25 cellular contexts compared by ENCODE assay signal in genomic region chr10:47144525-47144924, GRCh38.
"Had no signal": no experiment of that assay in that cellular context is flagged by ENCODE, and none has a peak within 500 bp of the region (broad histone marks: within the 10 kb centered on the region; RNA-seq: fewer than 3 reads in every experiment).

No MANE protein-coding gene starts in this region.

- H3K27me3 ChIP-seq: brain microvascular endothelial cell, neural progenitor cell, right atrium auricular region, tibial artery, upper lobe of right lung had no signal

- H3K4me3 Mint-ChIP-seq: activated B cell treated with CpG ODN at 0.5 μM for 24 hours; activated naive CD4-positive, alpha-beta T cell treated with anti-CD3 and anti-CD28 coated beads, Interleukin-2, amount 50 U/mL, for 24 hours; activated T-helper 17 cell treated with anti-CD3 and anti-CD28 coated beads, Interleukin-2, amount 50 U/mL, for 72 hours; mesothelial cell of epicardium; naive B cell; neural progenitor cell; T-helper 2 cell treated with Interferon-gamma antibody and Interleukin-4, amounts not matched to agents 5 μg/mL and 100 μg/mL, for 36 hours had no signal

- H3K36me3 Mint-ChIP-seq: activated naive CD4-positive, alpha-beta T cell treated with anti-CD3 and anti-CD28 coated beads, Interleukin-2, amount 50 U/mL, for 24 hours; mesothelial cell of epicardium; naive B cell; neural progenitor cell had no signal

- H3K27ac Mint-ChIP-seq: activated B cell treated with CpG ODN at 0.5 μM for 24 hours; activated naive CD4-positive, alpha-beta T cell treated with anti-CD3 and anti-CD28 coated beads, Interleukin-2, amount 50 U/mL, for 24 hours; activated T-helper 17 cell treated with anti-CD3 and anti-CD28 coated beads, Interleukin-2, amount 50 U/mL, for 72 hours; mesothelial cell of epicardium; naive B cell; neural progenitor cell; T-helper 2 cell treated with Interferon-gamma antibody and Interleukin-4, amounts not matched to agents 5 μg/mL and 100 μg/mL, for 36 hours had no signal

- H3K36me3 ChIP-seq: neural progenitor cell, right atrium auricular region, tibial artery, upper lobe of right lung had no signal

- H3K4me1 ChIP-seq: neural progenitor cell, right atrium auricular region, tibial artery, upper lobe of right lung had no signal

- H3K27me3 Mint-ChIP-seq: activated naive CD4-positive, alpha-beta T cell treated with anti-CD3 and anti-CD28 coated beads, Interleukin-2, amount 50 U/mL, for 24 hours; activated T-helper 17 cell treated with anti-CD3 and anti-CD28 coated beads, Interleukin-2, amount 50 U/mL, for 72 hours had no signal

- H3K4me1 Mint-ChIP-seq: activated B cell treated with CpG ODN at 0.5 μM for 24 hours; activated naive CD4-positive, alpha-beta T cell treated with anti-CD3 and anti-CD28 coated beads, Interleukin-2, amount 50 U/mL, for 24 hours; activated T-helper 17 cell treated with anti-CD3 and anti-CD28 coated beads, Interleukin-2, amount 50 U/mL, for 72 hours; naive B cell had no signal

- H3K9me3 Mint-ChIP-seq: activated B cell treated with CpG ODN at 0.5 μM for 24 hours; activated naive CD4-positive, alpha-beta T cell treated with anti-CD3 and anti-CD28 coated beads, Interleukin-2, amount 50 U/mL, for 24 hours; mesothelial cell of epicardium; neural progenitor cell; T-helper 2 cell treated with Interferon-gamma antibody and Interleukin-4, amounts not matched to agents 5 μg/mL and 100 μg/mL, for 36 hours had no signal

- H3K27ac ChIP-seq: brain microvascular endothelial cell, coronary artery, dorsolateral prefrontal cortex, neural progenitor cell, right atrium auricular region, tibial artery, upper lobe of right lung had no signal

- H3K4me3 ChIP-seq: coronary artery, dorsolateral prefrontal cortex, neural progenitor cell, right atrium auricular region, tibial artery, upper lobe of right lung had no signal

- ATAC-seq: upper lobe of right lung had no signal

- DNase-seq: activated B cell treated with CpG ODN at 0.5 μM for 24 hours; activated CD8-positive, alpha-beta memory T cell treated with anti-CD3 and anti-CD28 coated beads for 24 hours; activated CD8-positive, alpha-beta memory T cell treated with anti-CD3 and anti-CD28 coated beads, Interleukin-2, amount 50 U/mL, for 4 hours; activated gamma-delta T cell treated with Interleukin-2 at 50 U/mL for 16 hours; activated T-cell treated with anti-CD3 and anti-CD28 coated beads, Interleukin-2, amount 50 U/mL, for 1 hour; brain microvascular endothelial cell; dorsolateral prefrontal cortex; effector memory CD4-positive, alpha-beta T cell; islet precursor cell; mammary epithelial cell; naive B cell; stimulated activated CD4-positive, alpha-beta T cell treated with anti-CD3 and anti-CD28 coated beads, Interleukin-15, amount 100 ng/mL, for 24 hours; stimulated activated CD4-positive, alpha-beta T cell treated with anti-CD3 and anti-CD28 coated beads, Interleukin-2, amount 100 ng/mL, for 24 hours; stimulated activated naive CD4-positive, alpha-beta T cell treated with Interleukin-2 at 50 U/mL for 16 hours; substantia nigra; T-helper 1 cell; tibial artery; upper lobe of right lung had no signal

- H3K9me3 ChIP-seq: right atrium auricular region, tibial artery, upper lobe of right lung had no signal
